In genomic region chrX:39577976-39578962, GRCh38 we compare ENCODE assay signal across 8 cellular contexts.
DNase-seq lines count a peak whose midpoint lies in the region; ATAC-seq and TF ChIP-seq lines count a peak whose summit lies in the region.

No MANE protein-coding gene starts in this region.

- WGBS in smooth muscle cell (ENCODE audit: low lambda C conversion rate) = 74% methylated on average over 17 of the region's 17 CpGs

- no peak overlapping the region for H3K4me2 ChIP-seq in smooth muscle cell

- no peak overlapping the region for H3K9ac ChIP-seq in smooth muscle cell (ENCODE audit: low read depth)

- H2AFZ ChIP-seq in smooth muscle cell (ENCODE audit: low read depth) = no peak overlapping the region

- no peaks in the 10 kb centered on the region for H3K36me3 ChIP-seq in smooth muscle cell (ENCODE audit: low read depth)

- H3F3A ChIP-seq in smooth muscle cell (ENCODE audit: low read depth) = no peaks in the 10 kb centered on the region

- no peaks in the 10 kb centered on the region for H3K27me3 ChIP-seq in smooth muscle cell (ENCODE audit: low read depth)

- TF ChIP-seq CTCF in GM12865 (IDR thresholded peaks at IDR 0.05; ENCODE audit: insufficient read depth, low read depth, low read length, missing control alignments) (no peak), smooth muscle cell (IDR thresholded peaks at IDR 0.05; ENCODE audit: borderline replicate concordance, insufficient read depth, poor library complexity, severe bottlenecking) (no peak)

- H3K4me1 ChIP-seq in smooth muscle cell (ENCODE audit: low read depth) = no peaks in the 10 kb centered on the region

- DNase-seq in GM12865 (ENCODE audit: low read depth) = peak; percentile 78
- DNase-seq in NAMALWA (ENCODE audit: low spot score) = peak; percentile 69
- DNase-seq in activated effector memory CD4-positive, alpha-beta T cell treated with anti-CD3 and anti-CD28 coated beads, Interleukin-2, amount 50 U/mL, for 16 hours = peak; percentile 80
- DNase-seq in stimulated activated CD4-positive, alpha-beta T cell treated with anti-CD3 and anti-CD28 coated beads, Interleukin-4, amount 100 ng/mL, for 4 hours = peak; percentile 30 to 42
- no peak for DNase-seq in iPS-NIHi11 (ENCODE audit: low spot score)
- no peak for DNase-seq in globus pallidus (ENCODE audit: low spot score)
- DNase-seq in smooth muscle cell (lab: John Stamatoyannopoulos, UW; ENCODE audit: unreplicated experiment) = no peak

- no peak overlapping the region for H3K27ac ChIP-seq in smooth muscle cell (ENCODE audit: low read depth)

- H3K9me3 ChIP-seq in smooth muscle cell (replicated peaks; ENCODE audit: low read depth) = no peaks in the 10 kb centered on the region

- no peak overlapping the region for H3K4me3 ChIP-seq in GM12865 (ENCODE audit: low read depth, low read length)
- H3K4me3 ChIP-seq in smooth muscle cell = no peak overlapping the region

- peak; percentile 96 for ATAC-seq in GM21723 (IDR thresholded peaks at IDR 0.05; ENCODE audit: unreplicated experiment)

- no peaks in the 10 kb centered on the region for H3K79me2 ChIP-seq in smooth muscle cell (ENCODE audit: low read depth)

- no peaks in the 10 kb centered on the region for H4K20me1 ChIP-seq in smooth muscle cell (ENCODE audit: low read depth)

Comparison
In these comparisons a context has a peak if more than half of its experiments do, and no peak if none do; other contexts are left out.
1. DNase-seq: peak in GM12865 (single experiment), NAMALWA (single experiment), activated effector memory CD4-positive, alpha-beta T cell treated with anti-CD3 and anti-CD28 coated beads, Interleukin-2, amount 50 U/mL, for 16 hours (single experiment) and stimulated activated CD4-positive, alpha-beta T cell treated with anti-CD3 and anti-CD28 coated beads, Interleukin-4, amount 100 ng/mL, for 4 hours (2 of 2); none in iPS-NIHi11 (single experiment), globus pallidus (single experiment) and smooth muscle cell (single experiment).